In genomic region chr20:17807670-17808069, GRCh38 we compare ENCODE assay signal across 15 cellular contexts.
A peak's percentile ranks its signal among the peaks of the same experiment; 100 is the strongest.
DNase-seq lines count a peak whose midpoint lies in the region; ATAC-seq and TF ChIP-seq lines count a peak whose summit lies in the region.
"Had no signal": no experiment of that assay in that cellular context is flagged by ENCODE, and none has a peak within 500 bp of the region (broad histone marks: within the 10 kb centered on the region; RNA-seq: fewer than 3 reads in every experiment).

No MANE protein-coding gene starts in this region.

- H3K27me3 ChIP-seq in esophagus muscularis mucosa (no peaks in the 10 kb centered on the region), upper lobe of left lung (no peaks in the 10 kb centered on the region)
- no peaks in the 10 kb centered on the region for H3K27me3 ChIP-seq in CD4-positive, alpha-beta memory T cell (ENCODE audit: insufficient read depth, low read length)
- H3K27me3 ChIP-seq: ovary had no signal

- no peaks in the 10 kb centered on the region for H3K27me3 Mint-ChIP-seq in nephron (ENCODE audit: low read depth)
- H3K27me3 Mint-ChIP-seq in CD4-positive, alpha-beta memory T cell: peaks cover 0 to 6% of the 10 kb centered on the region in 2 donors

- H3K4me1 Mint-ChIP-seq in nephron: peaks cover 63% of the 10 kb centered on the region
- no peaks in the 10 kb centered on the region for H3K4me1 Mint-ChIP-seq in CD4-positive, alpha-beta memory T cell
- H3K4me1 Mint-ChIP-seq: activated CD8-positive, alpha-beta memory T cell treated with anti-CD3 and anti-CD28 coated beads, Interleukin-2, amount 10 ng/mL, durations not matched to agents 7 days and 5 days had no signal

- no peaks in the 10 kb centered on the region for H3K36me3 Mint-ChIP-seq in nephron (ENCODE audit: low read depth)
- no peaks in the 10 kb centered on the region for H3K36me3 Mint-ChIP-seq in CD4-positive, alpha-beta memory T cell
- H3K36me3 Mint-ChIP-seq: activated CD8-positive, alpha-beta memory T cell treated with anti-CD3 and anti-CD28 coated beads, Interleukin-2, amount 10 ng/mL, durations not matched to agents 7 days and 5 days had no signal

- TF ChIP-seq CTCF in esophagus muscularis mucosa (IDR thresholded peaks at IDR 0.05) (no peak), nephron (IDR thresholded peaks at IDR 0.05; ENCODE audit: unreplicated experiment in 3 of 3) (no peak), upper lobe of left lung (IDR thresholded peaks at IDR 0.05) (no peak)

- TF ChIP-seq EP300 in esophagus muscularis mucosa (IDR thresholded peaks at IDR 0.05) (no peak), upper lobe of left lung (IDR thresholded peaks at IDR 0.05) (no peak)

- CTCF ChIA-PET in CD4-positive, alpha-beta memory T cell (lab: Charles Lee; ENCODE audit: partially characterized antibody): no interaction called here

- peaks cover 41 to 52% (median 47%) of the 10 kb centered on the region in 4 donors for H3K4me1 ChIP-seq in esophagus muscularis mucosa
- H3K4me1 ChIP-seq in upper lobe of left lung: peaks cover 5 to 20% (median 12%) of the 10 kb centered on the region in 4 donors
- H3K4me1 ChIP-seq in CD4-positive, alpha-beta memory T cell (ENCODE audit: insufficient read depth, low read length): no peaks in the 10 kb centered on the region

- H3K4me3 ChIP-seq in esophagus muscularis mucosa (no peak overlapping the region), upper lobe of left lung (no peak overlapping the region)
- no peak overlapping the region for H3K4me3 ChIP-seq in CD4-positive, alpha-beta memory T cell (ENCODE audit: low read length in 2 of 2)
- H3K4me3 ChIP-seq: K562, ovary had no signal

- H3K4me3 Mint-ChIP-seq in nephron: peak overlapping the region in 1 of 3 experiments; percentile 18
- no peak overlapping the region for H3K4me3 Mint-ChIP-seq in CD4-positive, alpha-beta memory T cell
- H3K4me3 Mint-ChIP-seq: activated CD8-positive, alpha-beta memory T cell treated with anti-CD3 and anti-CD28 coated beads, Interleukin-2, amount 10 ng/mL, durations not matched to agents 7 days and 5 days; activated naive CD4-positive, alpha-beta T cell treated with anti-CD3 and anti-CD28 coated beads for 36 hours had no signal

- intact Hi-C loops in esophagus muscularis mucosa (cut with DNase I): loop anchor here (10.0 kb wide), 1 partner anchor 123 kb away; the partner anchor contains the start of gene RRBP1
- intact Hi-C loops in CD4-positive, alpha-beta memory T cell (cut with micrococcal nuclease): no loop called here

- WGBS in esophagus muscularis mucosa: 61% methylated on average over 2 of the region's 2 CpGs
- 67 to 70% methylated on average over 2 of the region's 2 CpGs for WGBS in upper lobe of left lung, 2 donors

- H3K27ac Mint-ChIP-seq in nephron: peak overlapping the region; percentile 97 to 98 (median 98)
- H3K27ac Mint-ChIP-seq in CD4-positive, alpha-beta memory T cell: no peak overlapping the region
- H3K27ac Mint-ChIP-seq: activated CD8-positive, alpha-beta memory T cell treated with anti-CD3 and anti-CD28 coated beads, Interleukin-2, amount 10 ng/mL, durations not matched to agents 7 days and 5 days; activated naive CD4-positive, alpha-beta T cell treated with anti-CD3 and anti-CD28 coated beads for 36 hours had no signal

- H3K36me3 ChIP-seq in esophagus muscularis mucosa (no peaks in the 10 kb centered on the region), upper lobe of left lung (no peaks in the 10 kb centered on the region)
- no peaks in the 10 kb centered on the region for H3K36me3 ChIP-seq in CD4-positive, alpha-beta memory T cell (ENCODE audit: insufficient read depth, low read length)
- H3K36me3 ChIP-seq: ovary had no signal

- ATAC-seq in upper lobe of left lung (ENCODE audit: low FRiP score in 2 of 2) (no peak), GM19324 (IDR thresholded peaks at IDR 0.05; ENCODE audit: low FRiP score, unreplicated experiment) (no peak)
- ATAC-seq: activated CD8-positive, alpha-beta memory T cell treated with anti-CD3 and anti-CD28 coated beads, Interleukin-2, amount 10 ng/mL, durations not matched to agents 7 days and 5 days had no signal

- no peak for TF ChIP-seq POLR2A in esophagus muscularis mucosa (IDR thresholded peaks at IDR 0.05; ENCODE audit: low read depth)
- no peak for TF ChIP-seq POLR2A in upper lobe of left lung (IDR thresholded peaks at IDR 0.05)

- peak; percentile 65 for DNase-seq in M059J (ENCODE audit: low read depth)
- DNase-seq in esophagus muscularis mucosa (ENCODE audit: extremely low spot score): no peak
- DNase-seq in upper lobe of left lung: no peak
- DNase-seq in CD4-positive, alpha-beta memory T cell: no peak
- no peak for DNase-seq in inferior parietal cortex (ENCODE audit: extremely low spot score)
- DNase-seq: activated CD8-positive, alpha-beta memory T cell treated with anti-CD3 and anti-CD28 coated beads, Interleukin-2, amount 10 ng/mL, durations not matched to agents 7 days and 5 days; activated naive CD4-positive, alpha-beta T cell treated with anti-CD3 and anti-CD28 coated beads for 36 hours; caudate nucleus; hypothalamus; NCI-H446 treated with DMSO at 0.1 percent for 48 hours; stimulated activated CD8-positive, alpha-beta memory T cell treated with anti-CD3 and anti-CD28 coated beads, Interleukin-4, amount 100 ng/mL, for 48 hours had no signal

- H3K9me3 ChIP-seq in esophagus muscularis mucosa (no peaks in the 10 kb centered on the region), upper lobe of left lung (no peaks in the 10 kb centered on the region)
- H3K9me3 ChIP-seq in CD4-positive, alpha-beta memory T cell (ENCODE audit: control insufficient read depth in 1 of 2, low read length in 2 of 2): no peaks in the 10 kb centered on the region
- H3K9me3 ChIP-seq: ovary had no signal

- H3K27ac ChIP-seq in esophagus muscularis mucosa (replicated peaks in 1 of 4) (peak overlapping the region; percentile 69 to 82 (median 77)), upper lobe of left lung (peak overlapping the region; percentile 16 to 77 (median 58))
- H3K27ac ChIP-seq in CD4-positive, alpha-beta memory T cell (ENCODE audit: low read depth, low read length): no peak overlapping the region

- POLR2A ChIA-PET in CD4-positive, alpha-beta memory T cell (lab: Charles Lee; ENCODE audit: partially characterized antibody): no interaction called here

- H3K9me3 Mint-ChIP-seq in nephron: peaks cover 7% of the 10 kb centered on the region
- H3K9me3 Mint-ChIP-seq in CD4-positive, alpha-beta memory T cell: no peaks in the 10 kb centered on the region
- H3K9me3 Mint-ChIP-seq: activated naive CD4-positive, alpha-beta T cell treated with anti-CD3 and anti-CD28 coated beads for 36 hours had no signal

Comparison
In these comparisons a context has a peak if more than half of its experiments do, and no peak if none do; other contexts are left out.
1. H3K27ac Mint-ChIP-seq: peak in nephron (3 of 3); none in CD4-positive, alpha-beta memory T cell (0 of 7).